1 cellular context compared by ENCODE assay signal in the genomic region with DNA sequence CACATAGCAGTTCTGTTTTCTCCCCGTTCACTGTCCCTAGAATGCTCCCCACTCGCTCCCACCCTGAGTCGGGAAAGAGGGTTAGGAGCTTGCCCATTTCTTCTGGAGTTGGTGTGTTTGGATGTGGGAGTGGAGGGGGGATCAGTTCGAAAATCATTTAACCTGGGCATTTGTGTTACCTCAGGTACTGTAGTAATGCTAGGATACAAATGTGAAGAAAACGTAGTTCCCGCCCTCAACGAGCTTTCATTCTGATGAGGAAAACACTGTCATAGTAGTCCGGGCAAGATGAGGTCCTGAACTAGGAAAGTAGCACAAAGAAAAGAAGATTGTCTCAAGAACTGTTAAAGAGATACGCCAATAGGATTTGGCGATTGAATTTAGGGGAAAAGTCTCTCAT.
TF ChIP-seq lines count a peak whose summit lies in the region.

No MANE protein-coding gene starts in this region.

TF ChIP-seq in endothelial cell of umbilical vein, 7 proteins besides CTCF, POLR2A, EP300 and RAD21 (continued from another document):
- TF ChIP-seq POLR2AphosphoS5 (IDR thresholded peaks at IDR 0.05; ENCODE audit: insufficient read depth, low read depth, low read length) (no peak), MYC (IDR thresholded peaks at IDR 0.05; ENCODE audit: low read depth, low read length) (no peak)
- TF ChIP-seq, protein P1, sequence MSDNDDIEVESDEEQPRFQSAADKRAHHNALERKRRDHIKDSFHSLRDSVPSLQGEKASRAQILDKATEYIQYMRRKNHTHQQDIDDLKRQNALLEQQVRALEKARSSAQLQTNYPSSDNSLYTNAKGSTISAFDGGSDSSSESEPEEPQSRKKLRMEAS (IDR thresholded peaks at IDR 0.05; ENCODE audit: insufficient read depth, insufficient read length), result no peak
